8 cellular contexts compared by ENCODE assay signal in the genomic region with DNA sequence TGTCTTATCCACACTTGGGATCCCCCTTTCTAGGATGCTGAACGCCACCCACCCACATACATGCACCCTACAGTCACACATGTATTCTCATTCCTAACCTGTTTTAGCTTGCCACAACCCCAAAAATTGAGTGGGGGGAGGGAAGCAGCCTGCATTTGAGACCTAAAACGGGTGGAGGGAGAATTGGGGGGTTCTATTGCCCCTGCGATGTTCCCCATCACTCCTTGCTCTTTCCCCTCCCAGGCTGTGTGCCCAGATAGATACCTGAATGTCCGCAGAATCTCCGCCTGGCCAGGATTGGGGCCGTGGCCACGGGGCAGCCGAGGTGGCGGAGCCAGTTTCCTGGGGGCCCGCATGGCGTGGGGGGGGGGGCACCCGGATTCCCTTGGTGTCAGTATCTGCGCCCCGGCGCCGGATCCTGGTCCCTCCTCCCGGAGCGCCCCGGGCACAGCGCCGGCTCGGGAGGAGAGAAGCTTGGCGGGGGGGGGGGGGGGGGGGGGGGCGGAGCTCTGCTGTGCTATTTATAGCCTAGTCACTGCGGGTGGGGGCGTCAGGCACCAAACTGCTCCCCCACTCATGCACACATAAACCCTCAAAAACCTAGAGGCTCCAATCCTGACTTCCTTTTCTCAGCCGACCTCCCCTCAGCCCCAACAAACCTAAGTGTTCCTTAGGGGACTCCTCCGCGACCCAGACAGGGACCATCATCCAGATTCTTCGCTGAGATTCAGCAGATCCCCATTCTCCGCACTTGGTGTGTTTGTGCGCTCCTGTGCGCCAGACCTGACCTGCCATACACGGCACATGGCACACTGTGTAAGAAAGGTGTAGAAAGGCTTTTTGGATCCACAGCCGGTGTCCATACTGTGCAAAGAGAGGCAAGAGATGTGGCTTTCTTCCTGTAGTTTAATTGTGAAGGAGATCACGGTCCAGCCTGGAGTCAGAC. TPM values are rescaled to one million over a fixed set of nuclear protein-coding genes. Genes with fewer than 3 reads are reported as not detected.
DNase-seq lines count a peak whose midpoint lies in the region; ATAC-seq, FAIRE-seq and TF ChIP-seq lines count a peak whose summit lies in the region.

No MANE protein-coding gene starts in this region.

- FAIRE-seq in HepG2 (lab: Jason Lieb, UNC) (no peak), small intestine (lab: Jason Lieb, UNC) (no peak)

- no peaks in the 10 kb centered on the region for H3K79me2 ChIP-seq in HepG2 (ENCODE audit: insufficient read depth, low read length)

- H3K4me2 ChIP-seq in HepG2 (ENCODE audit: low read depth, low read length), result peak overlapping the region; percentile 99

- TF ChIP-seq CTCF in cardiac fibroblast (IDR thresholded peaks at IDR 0.05; ENCODE audit: low read depth, low read length) (no peak), HepG2 (CRISPR knock-in tag; IDR thresholded peaks at IDR 0.05) (no peak), GM13977 (IDR thresholded peaks at IDR 0.05; ENCODE audit: extremely low read depth, insufficient read depth, missing control alignments) (no peak)

- no peak overlapping the region for H2AFZ ChIP-seq in HepG2 (ENCODE audit: low read length)

- H3K27me3 ChIP-seq in H7 (ENCODE audit: control insufficient read depth, insufficient read depth, low read length) (peaks cover 61% of the 10 kb centered on the region), HepG2 (ENCODE audit: control insufficient read depth in 1 of 2, insufficient read depth in 2 of 2, low read length in 2 of 2) (peaks cover 0 to 30% of the 10 kb centered on the region in 2 experiments; a peak in 3 of 5 replicates), small intestine (ENCODE audit: control insufficient read depth in 2 of 2, insufficient read depth in 2 of 2, low read length in 2 of 2) (no peaks in the 10 kb centered on the region)

- no peaks in the 10 kb centered on the region for H3K9me3 ChIP-seq in HepG2 (ENCODE audit: low read length)
- H3K9me3 ChIP-seq in small intestine (ENCODE audit: control insufficient read depth, low read depth), result no peaks in the 10 kb centered on the region

- H3K36me3 ChIP-seq in H7 (replicated peaks; ENCODE audit: control insufficient read depth, insufficient read depth, low read length), result no peaks in the 10 kb centered on the region
- no peaks in the 10 kb centered on the region for H3K36me3 ChIP-seq in HepG2 (replicated peaks in 1 of 2; ENCODE audit: control insufficient read depth in 1 of 2, insufficient read depth in 2 of 2, low read length in 2 of 2)
- H3K36me3 ChIP-seq in small intestine (ENCODE audit: control insufficient read depth in 2 of 2, insufficient read depth in 2 of 2, low read length in 2 of 2), result no peaks in the 10 kb centered on the region

- no peak for ATAC-seq in HepG2

- no peaks in the 10 kb centered on the region for H4K20me1 ChIP-seq in HepG2 (ENCODE audit: insufficient read depth, low read length)

- H3K27ac ChIP-seq in HepG2 (ENCODE audit: extremely low read length, insufficient read depth, low read length) (no peak overlapping the region), small intestine (ENCODE audit: low read depth in 1 of 2, low read length in 1 of 2) (peak overlapping the region in 1 of 2 donors; percentile 2)

- in situ Hi-C loops in HepG2 (cut with HindIII; ENCODE audit: extremely low pct_ligation_motif_present, low pct_unique_long_range_greater_than_20kb) (loop anchor here (5.0 kb wide), 1 partner anchor 35 kb away; a partner anchor contains a TSS), GM13977 (cut with MboI; ENCODE audit: low pct_unique_long_range_greater_than_20kb, low sequenced_read_pairs, unreplicated experiment) (no loop called here)

- no peak for TF ChIP-seq POLR2A in HepG2 (IDR thresholded peaks at IDR 0.05; ENCODE audit: insufficient read depth in 1 of 2, low read depth in 2 of 2, low read length in 2 of 2)

- H3K4me3 ChIP-seq in H7 (ENCODE audit: insufficient read depth, low read depth, low read length), result peak overlapping the region; percentile 87
- peak overlapping the region; percentile 65 for H3K4me3 ChIP-seq in cardiac fibroblast (replicated peaks in 1 of 2; ENCODE audit: low read depth in 2 of 2, low read length in 2 of 2)
- peak overlapping the region; percentile 60 to 91 (median 68); a peak in 5 of 6 replicates for H3K4me3 ChIP-seq in HepG2 (replicated peaks in 1 of 3; ENCODE audit: insufficient read depth in 1 of 3, low read depth in 2 of 3, low read length in 3 of 3)
- H3K4me3 ChIP-seq in small intestine (ENCODE audit: low read depth in 1 of 2, low read length in 2 of 2), result peak overlapping the region in 1 of 2 donors; percentile 44

- H3K4me1 ChIP-seq in HepG2 (ENCODE audit: insufficient read depth, low read length) (peaks cover 57% of the 10 kb centered on the region), small intestine (ENCODE audit: control insufficient read depth in 2 of 2, insufficient read depth in 1 of 2, low read depth in 1 of 2, low read length in 1 of 2) (peaks cover 2 to 7% of the 10 kb centered on the region in 2 donors)

- H3K9ac ChIP-seq in HepG2 (ENCODE audit: insufficient read depth, low read depth, low read length), result no peak overlapping the region

- no TSS peak for BruUV-seq in HepG2 (replicated peaks; lab: Mats Ljungman, UMichigan)

- intact Hi-C loops in HepG2 (cut with micrococcal nuclease; ENCODE audit: unreplicated experiment), result loop anchor here (5.0 kb wide), 2 partner anchors 45 to 105 kb away; a partner anchor contains a TSS

- TF ChIP-seq EP300 in HepG2 (IDR thresholded peaks at IDR 0.05; ENCODE audit: low read depth in 2 of 2, low read length in 2 of 2), result no peak
- no peak for TF ChIP-seq EP300 in HepG2 (CRISPR knock-in tag; IDR thresholded peaks at IDR 0.05; ENCODE audit: borderline replicate concordance)

- no peak for TF ChIP-seq RAD21 in HepG2 (CRISPR knock-in tag; IDR thresholded peaks at IDR 0.05)

- POLR2A ChIA-PET in HepG2 (lab: Yijun Ruan, JAX), result interaction anchor here (1.6 to 3.4 kb wide), 4 partner anchors 30 to 117 kb away, joined by 3 to 51 read pairs (median 16); a partner anchor contains a TSS

- DNase-seq in H7 (peak; percentile 73), SK-N-DZ (ENCODE audit: low spot score) (peak; percentile 45), cardiac fibroblast (ENCODE audit: low read depth in 2 of 2) (no peak), HepG2 (ENCODE audit: low spot score) (no peak), small intestine (no peak), GM19238 (ENCODE audit: insufficient read length, low spot score) (no peak), GM13977 (ENCODE audit: low spot score) (no peak)
- peak; percentile 55 for DNase-seq in stimulated activated CD8-positive, alpha-beta memory T cell treated with anti-CD3 and anti-CD28 coated beads, Interleukin-4, amount 100 ng/mL, for 48 hours

- CTCF ChIA-PET in HepG2 (lab: Yijun Ruan, JAX; ENCODE audit: low intra/inter-chr PET ratio, low total read pairs), result no interaction called here

- 43% methylated on average over 14 of the region's 36 CpGs for WGBS in HepG2 (ENCODE audit: low lambda C conversion rate)
- 2 to 5% (median 3%) methylated on average over 20 to 29 of the region's 36 CpGs for WGBS in small intestine, 3 donors

RNA-seq across cellular contexts. Expression of a gene that starts 1.9 kb away (rescaled TPM):
- total RNA-seq in H7 (2014; rRNA removed; shearing (Covaris generic)), result 0.52 and 0.62 TPM in 2 replicates
- polyA plus RNA-seq in SK-N-DZ (2014; cell fraction: cytosol; rRNA removed), result 0.55 and 0.71 TPM in 2 replicates
- 0.46 and 0.58 TPM in 2 replicates for polyA plus RNA-seq in SK-N-DZ (2014; cell fraction: nucleus; rRNA removed)
- 0.07 and 0.14 TPM in 2 replicates for total RNA-seq in HepG2 (2016; rRNA removed; fragmentation: Illumina TruSeq; extraction: Trizol)
- not detected in 2 replicates for total RNA-seq in HepG2 (2016; cell fraction: cytosol; rRNA removed; fragmentation: Illumina TruSeq; extraction: Trizol; ENCODE audit: low read depth)
- 0.04 TPM in 1 of 2 replicates, not detected in the other for total RNA-seq in HepG2 (2016; cell fraction: insoluble cytoplasmic fraction; rRNA removed; fragmentation: Illumina TruSeq; extraction: Trizol)
- 0.03 and 0.07 TPM in 2 replicates for total RNA-seq in HepG2 (2016; cell fraction: membrane; rRNA removed; fragmentation: Illumina TruSeq; extraction: Trizol)
- 0.13 and 0.19 TPM in 2 replicates for total RNA-seq in HepG2 (2016; cell fraction: nucleus; rRNA removed; fragmentation: Illumina TruSeq; extraction: Trizol)
- 0.05 and 0.07 TPM in 2 replicates for polyA plus RNA-seq in HepG2 (2011; rRNA removed)
- polyA plus RNA-seq in HepG2 (2011; cell fraction: cytosol; rRNA removed), result 0.04 and 0.05 TPM in 2 replicates
- 0.47 and 0.53 TPM in 2 replicates for polyA plus RNA-seq in HepG2 (2011; cell fraction: nucleus; rRNA removed)
- polyA plus RNA-seq in HepG2 (2012), result 0.11 and 0.19 TPM in 2 replicates
- not detected in 2 replicates for polyA plus RNA-seq in HepG2 (2016; cell fraction: cytosol; fragmentation: Illumina TruSeq; extraction: Trizol; ENCODE audit: low read depth)
- polyA plus RNA-seq in HepG2 (2016; cell fraction: insoluble cytoplasmic fraction; fragmentation: Illumina TruSeq; extraction: Trizol; ENCODE audit: low read depth), result 0.08 TPM in 1 of 2 replicates, not detected in the other
- polyA plus RNA-seq in HepG2 (2016; cell fraction: membrane; fragmentation: Illumina TruSeq; extraction: Trizol; ENCODE audit: low read depth), result 0.05 TPM in 1 of 2 replicates, not detected in the other
- 0.12 and 0.16 TPM in 2 replicates for polyA plus RNA-seq in HepG2 (2016; cell fraction: nucleus; fragmentation: Illumina TruSeq; extraction: Trizol; ENCODE audit: insufficient read depth, low read depth)
- polyA minus RNA-seq in HepG2 (2011; rRNA and poly(A)+ RNA removed; ENCODE audit: low replicate concordance), result 0.08 and 1.4 TPM in 2 replicates
- polyA minus RNA-seq in HepG2 (2011; cell fraction: cytosol; rRNA and poly(A)+ RNA removed), result not detected in 2 replicates
- 0.25 and 0.39 TPM in 2 replicates for polyA minus RNA-seq in HepG2 (2011; cell fraction: nucleus; rRNA and poly(A)+ RNA removed)
- polyA plus RNA-seq in small intestine, result 1 to 10 TPM in 1 of 3 donors, under 1 TPM in 2; 0.48 to 1.1 (median 0.54) TPM

RNA-seq across cellular contexts. Expression of a gene that starts 2.1 kb away (rescaled TPM):
- 6.3 and 11.6 TPM in 2 replicates for total RNA-seq in H7 (2014; rRNA removed; shearing (Covaris generic))
- polyA plus RNA-seq in SK-N-DZ (2014; cell fraction: cytosol; rRNA removed), result 9.5 and 10.6 TPM in 2 replicates
- 7.5 and 11.4 TPM in 2 replicates for polyA plus RNA-seq in SK-N-DZ (2014; cell fraction: nucleus; rRNA removed)
- 12.4 and 15.3 TPM in 2 replicates for total RNA-seq in HepG2 (2016; rRNA removed; fragmentation: Illumina TruSeq; extraction: Trizol)
- 7.1 and 7.5 TPM in 2 replicates for total RNA-seq in HepG2 (2016; cell fraction: cytosol; rRNA removed; fragmentation: Illumina TruSeq; extraction: Trizol; ENCODE audit: low read depth)
- total RNA-seq in HepG2 (2016; cell fraction: insoluble cytoplasmic fraction; rRNA removed; fragmentation: Illumina TruSeq; extraction: Trizol), result 12.8 and 14.4 TPM in 2 replicates
- 15.4 and 17.0 TPM in 2 replicates for total RNA-seq in HepG2 (2016; cell fraction: membrane; rRNA removed; fragmentation: Illumina TruSeq; extraction: Trizol)
- total RNA-seq in HepG2 (2016; cell fraction: nucleus; rRNA removed; fragmentation: Illumina TruSeq; extraction: Trizol), result 5.4 and 6.2 TPM in 2 replicates
- polyA plus RNA-seq in HepG2 (2011; rRNA removed), result 10.8 and 11.5 TPM in 2 replicates
- polyA plus RNA-seq in HepG2 (2011; cell fraction: cytosol; rRNA removed), result 7.4 and 7.9 TPM in 2 replicates
- 5.1 and 6.2 TPM in 2 replicates for polyA plus RNA-seq in HepG2 (2011; cell fraction: nucleus; rRNA removed)
- polyA plus RNA-seq in HepG2 (2012), result 14.4 and 20.2 TPM in 2 replicates
- polyA plus RNA-seq in HepG2 (2016; cell fraction: cytosol; fragmentation: Illumina TruSeq; extraction: Trizol; ENCODE audit: low read depth), result 10.0 and 10.7 TPM in 2 replicates
- 21.5 and 23.2 TPM in 2 replicates for polyA plus RNA-seq in HepG2 (2016; cell fraction: insoluble cytoplasmic fraction; fragmentation: Illumina TruSeq; extraction: Trizol; ENCODE audit: low read depth)
- 20.0 and 21.6 TPM in 2 replicates for polyA plus RNA-seq in HepG2 (2016; cell fraction: membrane; fragmentation: Illumina TruSeq; extraction: Trizol; ENCODE audit: low read depth)
- polyA plus RNA-seq in HepG2 (2016; cell fraction: nucleus; fragmentation: Illumina TruSeq; extraction: Trizol; ENCODE audit: insufficient read depth, low read depth), result 11.4 and 13.9 TPM in 2 replicates
- polyA minus RNA-seq in HepG2 (2011; rRNA and poly(A)+ RNA removed; ENCODE audit: low replicate concordance), result 2.5 and 3.4 TPM in 2 replicates
- 2.5 and 4.6 TPM in 2 replicates for polyA minus RNA-seq in HepG2 (2011; cell fraction: cytosol; rRNA and poly(A)+ RNA removed)
- polyA minus RNA-seq in HepG2 (2011; cell fraction: nucleus; rRNA and poly(A)+ RNA removed), result 5.0 and 6.6 TPM in 2 replicates
- 10 to 100 TPM; 33.6 to 37.3 (median 34.0) TPM for polyA plus RNA-seq in small intestine

RNA-seq across cellular contexts. Expression of a gene that starts 4.6 kb away (rescaled TPM):
- total RNA-seq in H7 (2014; rRNA removed; shearing (Covaris generic)), result 23.0 and 24.3 TPM in 2 replicates
- 22.4 and 25.6 TPM in 2 replicates for polyA plus RNA-seq in SK-N-DZ (2014; cell fraction: cytosol; rRNA removed)
- polyA plus RNA-seq in SK-N-DZ (2014; cell fraction: nucleus; rRNA removed), result 3.5 and 6.5 TPM in 2 replicates
- 8.1 and 10.9 TPM in 2 replicates for total RNA-seq in HepG2 (2016; rRNA removed; fragmentation: Illumina TruSeq; extraction: Trizol)
- total RNA-seq in HepG2 (2016; cell fraction: cytosol; rRNA removed; fragmentation: Illumina TruSeq; extraction: Trizol; ENCODE audit: low read depth), result 1.6 TPM in 2 replicates
- 8.3 and 9.6 TPM in 2 replicates for total RNA-seq in HepG2 (2016; cell fraction: insoluble cytoplasmic fraction; rRNA removed; fragmentation: Illumina TruSeq; extraction: Trizol)
- total RNA-seq in HepG2 (2016; cell fraction: membrane; rRNA removed; fragmentation: Illumina TruSeq; extraction: Trizol), result 6.8 and 7.1 TPM in 2 replicates
- total RNA-seq in HepG2 (2016; cell fraction: nucleus; rRNA removed; fragmentation: Illumina TruSeq; extraction: Trizol), result 5.0 and 5.9 TPM in 2 replicates
- polyA plus RNA-seq in HepG2 (2011; rRNA removed) (19.4 and 24.9 TPM in 2 replicates), small intestine (1 to 10 TPM in 2 of 3 donors, under 1 TPM in 1; 0.67 to 7.1 (median 3.2) TPM)
- polyA plus RNA-seq in HepG2 (2011; cell fraction: cytosol; rRNA removed), result 19.3 and 22.0 TPM in 2 replicates
- polyA plus RNA-seq in HepG2 (2011; cell fraction: nucleus; rRNA removed), result 5.2 and 7.4 TPM in 2 replicates
- polyA plus RNA-seq in HepG2 (2012), result 4.8 and 5.8 TPM in 2 replicates
- polyA plus RNA-seq in HepG2 (2016; cell fraction: cytosol; fragmentation: Illumina TruSeq; extraction: Trizol; ENCODE audit: low read depth), result 1.3 and 1.7 TPM in 2 replicates
- 12.8 and 15.5 TPM in 2 replicates for polyA plus RNA-seq in HepG2 (2016; cell fraction: insoluble cytoplasmic fraction; fragmentation: Illumina TruSeq; extraction: Trizol; ENCODE audit: low read depth)
- polyA plus RNA-seq in HepG2 (2016; cell fraction: membrane; fragmentation: Illumina TruSeq; extraction: Trizol; ENCODE audit: low read depth), result 5.7 and 5.8 TPM in 2 replicates
- 9.8 and 10.9 TPM in 2 replicates for polyA plus RNA-seq in HepG2 (2016; cell fraction: nucleus; fragmentation: Illumina TruSeq; extraction: Trizol; ENCODE audit: insufficient read depth, low read depth)
- polyA minus RNA-seq in HepG2 (2011; rRNA and poly(A)+ RNA removed; ENCODE audit: low replicate concordance), result 15.4 and 31.6 TPM in 2 replicates
- polyA minus RNA-seq in HepG2 (2011; cell fraction: cytosol; rRNA and poly(A)+ RNA removed), result 12.6 and 13.9 TPM in 2 replicates
- 5.9 and 7.2 TPM in 2 replicates for polyA minus RNA-seq in HepG2 (2011; cell fraction: nucleus; rRNA and poly(A)+ RNA removed)

RNA-seq across cellular contexts. Expression of a gene that starts 33.9 kb away (rescaled TPM):
- 24.6 and 90.7 TPM in 2 replicates for total RNA-seq in H7 (2014; rRNA removed; shearing (Covaris generic))
- polyA plus RNA-seq in SK-N-DZ (2014; cell fraction: cytosol; rRNA removed), result 124 and 144 TPM in 2 replicates
- polyA plus RNA-seq in SK-N-DZ (2014; cell fraction: nucleus; rRNA removed), result 185 and 202 TPM in 2 replicates
- total RNA-seq in HepG2 (2016; rRNA removed; fragmentation: Illumina TruSeq; extraction: Trizol), result 24.4 and 25.4 TPM in 2 replicates
- total RNA-seq in HepG2 (2016; cell fraction: cytosol; rRNA removed; fragmentation: Illumina TruSeq; extraction: Trizol; ENCODE audit: low read depth), result 4.1 and 4.3 TPM in 2 replicates
- 23.8 and 24.4 TPM in 2 replicates for total RNA-seq in HepG2 (2016; cell fraction: insoluble cytoplasmic fraction; rRNA removed; fragmentation: Illumina TruSeq; extraction: Trizol)
- 11.5 and 11.6 TPM in 2 replicates for total RNA-seq in HepG2 (2016; cell fraction: membrane; rRNA removed; fragmentation: Illumina TruSeq; extraction: Trizol)
- total RNA-seq in HepG2 (2016; cell fraction: nucleus; rRNA removed; fragmentation: Illumina TruSeq; extraction: Trizol), result 34.7 and 39.5 TPM in 2 replicates
- polyA plus RNA-seq in HepG2 (2011; rRNA removed) (237 and 283 TPM in 2 replicates), small intestine (100 to 1,000 TPM in 2 of 3 donors, 10 to 100 TPM in 1; 85.4 to 362 (median 170) TPM)
- 133 and 240 TPM in 2 replicates for polyA plus RNA-seq in HepG2 (2011; cell fraction: cytosol; rRNA removed)
- polyA plus RNA-seq in HepG2 (2011; cell fraction: nucleus; rRNA removed), result 150 and 152 TPM in 2 replicates
- 191 and 204 TPM in 2 replicates for polyA plus RNA-seq in HepG2 (2012)
- 1.0 and 1.3 TPM in 2 replicates for polyA plus RNA-seq in HepG2 (2016; cell fraction: cytosol; fragmentation: Illumina TruSeq; extraction: Trizol; ENCODE audit: low read depth)
- polyA plus RNA-seq in HepG2 (2016; cell fraction: insoluble cytoplasmic fraction; fragmentation: Illumina TruSeq; extraction: Trizol; ENCODE audit: low read depth), result 19.6 and 21.5 TPM in 2 replicates
- polyA plus RNA-seq in HepG2 (2016; cell fraction: membrane; fragmentation: Illumina TruSeq; extraction: Trizol; ENCODE audit: low read depth), result 3.9 and 4.1 TPM in 2 replicates
- 35.2 and 39.0 TPM in 2 replicates for polyA plus RNA-seq in HepG2 (2016; cell fraction: nucleus; fragmentation: Illumina TruSeq; extraction: Trizol; ENCODE audit: insufficient read depth, low read depth)
- 132 and 425 TPM in 2 replicates for polyA minus RNA-seq in HepG2 (2011; rRNA and poly(A)+ RNA removed; ENCODE audit: low replicate concordance)
- polyA minus RNA-seq in HepG2 (2011; cell fraction: cytosol; rRNA and poly(A)+ RNA removed), result 117 and 168 TPM in 2 replicates
- polyA minus RNA-seq in HepG2 (2011; cell fraction: nucleus; rRNA and poly(A)+ RNA removed), result 259 and 346 TPM in 2 replicates

RNA-seq across cellular contexts. Expression of a gene that starts 35.1 kb away (rescaled TPM):
- total RNA-seq in H7 (2014; rRNA removed; shearing (Covaris generic)), result 181 and 214 TPM in 2 replicates
- polyA plus RNA-seq in SK-N-DZ (2014; cell fraction: cytosol; rRNA removed), result 326 and 347 TPM in 2 replicates
- polyA plus RNA-seq in SK-N-DZ (2014; cell fraction: nucleus; rRNA removed), result 219 and 253 TPM in 2 replicates
- total RNA-seq in HepG2 (2016; rRNA removed; fragmentation: Illumina TruSeq; extraction: Trizol), result 162 and 224 TPM in 2 replicates
- total RNA-seq in HepG2 (2016; cell fraction: cytosol; rRNA removed; fragmentation: Illumina TruSeq; extraction: Trizol; ENCODE audit: low read depth), result 15.8 and 21.1 TPM in 2 replicates
- total RNA-seq in HepG2 (2016; cell fraction: insoluble cytoplasmic fraction; rRNA removed; fragmentation: Illumina TruSeq; extraction: Trizol), result 164 and 238 TPM in 2 replicates
- total RNA-seq in HepG2 (2016; cell fraction: membrane; rRNA removed; fragmentation: Illumina TruSeq; extraction: Trizol), result 32.6 and 36.1 TPM in 2 replicates
- total RNA-seq in HepG2 (2016; cell fraction: nucleus; rRNA removed; fragmentation: Illumina TruSeq; extraction: Trizol), result 58.0 and 59.0 TPM in 2 replicates
- polyA plus RNA-seq in HepG2 (2011; rRNA removed) (75.2 and 106 TPM in 2 replicates), small intestine (100 to 1,000 TPM in 1 of 3 donors, 10 to 100 TPM in 2; 62.2 to 151 (median 95.9) TPM)
- 81.5 and 102 TPM in 2 replicates for polyA plus RNA-seq in HepG2 (2011; cell fraction: cytosol; rRNA removed)
- polyA plus RNA-seq in HepG2 (2011; cell fraction: nucleus; rRNA removed), result 25.3 and 38.5 TPM in 2 replicates
- polyA plus RNA-seq in HepG2 (2012), result 87.0 and 96.0 TPM in 2 replicates
- polyA plus RNA-seq in HepG2 (2016; cell fraction: cytosol; fragmentation: Illumina TruSeq; extraction: Trizol; ENCODE audit: low read depth), result 14.2 and 15.2 TPM in 2 replicates
- 218 and 247 TPM in 2 replicates for polyA plus RNA-seq in HepG2 (2016; cell fraction: insoluble cytoplasmic fraction; fragmentation: Illumina TruSeq; extraction: Trizol; ENCODE audit: low read depth)
- polyA plus RNA-seq in HepG2 (2016; cell fraction: membrane; fragmentation: Illumina TruSeq; extraction: Trizol; ENCODE audit: low read depth), result 28.1 and 28.8 TPM in 2 replicates
- polyA plus RNA-seq in HepG2 (2016; cell fraction: nucleus; fragmentation: Illumina TruSeq; extraction: Trizol; ENCODE audit: insufficient read depth, low read depth), result 89.2 and 112 TPM in 2 replicates
- polyA minus RNA-seq in HepG2 (2011; rRNA and poly(A)+ RNA removed; ENCODE audit: low replicate concordance), result 14.9 and 35.6 TPM in 2 replicates
- polyA minus RNA-seq in HepG2 (2011; cell fraction: cytosol; rRNA and poly(A)+ RNA removed), result 26.3 and 33.8 TPM in 2 replicates
- 20.2 and 28.7 TPM in 2 replicates for polyA minus RNA-seq in HepG2 (2011; cell fraction: nucleus; rRNA and poly(A)+ RNA removed)

Comparison
In these comparisons a context has a peak if more than half of its experiments do, and no peak if none do; other contexts are left out.
1. DNase-seq: peak in H7 (single experiment), SK-N-DZ (single experiment) and stimulated activated CD8-positive, alpha-beta memory T cell treated with anti-CD3 and anti-CD28 coated beads, Interleukin-4, amount 100 ng/mL, for 48 hours (single experiment); none in cardiac fibroblast (0 of 2), HepG2 (single experiment), small intestine (single experiment), GM19238 (single experiment) and GM13977 (single experiment).